8 cellular contexts compared by ENCODE assay signal in genomic region chr7:138981332-138982203, GRCh38.
DNase-seq lines count a peak whose midpoint lies in the region; ATAC-seq and TF ChIP-seq lines count a peak whose summit lies in the region.

KIAA1549 (minus strand) TSS chr7:138981389; CDS start chr7:138981269, 120 bp downstream.

- in situ Hi-C loops in GM13976 (cut with MboI; ENCODE audit: low sequenced_read_pairs, unreplicated experiment) = no loop called here

- peak; percentile 84 for TF ChIP-seq CTCF in GM13976 (IDR thresholded peaks at IDR 0.05; ENCODE audit: borderline replicate concordance, control extremely low read depth, extremely low read depth, insufficient read depth, missing control alignments)

- peak; percentile 57 for ATAC-seq in HG02938 (IDR thresholded peaks at IDR 0.05; ENCODE audit: unreplicated experiment)

- DNase-seq in 8988T (peak; percentile 78), GM13976 (ENCODE audit: low spot score) (peak; percentile 94), NCI-H2196 treated with DMSO at 0.1 percent for 48 hours (lab: John Stamatoyannopoulos, UW; ENCODE audit: unreplicated experiment) (peak; percentile 39), medulla oblongata (ENCODE audit: extremely low spot score) (peak; percentile 55)
- DNase-seq in activated CD4-positive, alpha-beta T cell treated with anti-CD3 and anti-CD28 coated beads, Interleukin-2, amount 50 U/mL, for 1 hour = peak; percentile 26
- peak; percentile 18 for DNase-seq in effector CD4-positive, alpha-beta T cell
- peak; percentile 46 to 55 for DNase-seq in stimulated activated CD8-positive, alpha-beta memory T cell treated with anti-CD3 and anti-CD28 coated beads, Interleukin-15, amount 100 ng/mL, for 48 hours (ENCODE audit: low read depth in 2 of 2)

Comparison
In these comparisons a context has a peak if more than half of its experiments do, and no peak if none do; other contexts are left out.
1. Peak in every context shown above with its lines: DNase-seq and ATAC-seq.
2. DNase-seq: peak in every context shown above with its lines; median percentile 94 in GM13976; 78 in 8988T; 55 in medulla oblongata; 50 in stimulated activated CD8-positive, alpha-beta memory T cell treated with anti-CD3 and anti-CD28 coated beads, Interleukin-15, amount 100 ng/mL, for 48 hours; 39 in NCI-H2196 treated with DMSO at 0.1 percent for 48 hours; 26 in activated CD4-positive, alpha-beta T cell treated with anti-CD3 and anti-CD28 coated beads, Interleukin-2, amount 50 U/mL, for 1 hour; 18 in effector CD4-positive, alpha-beta T cell.